Comparison of ENCODE assay signal across 27 cellular contexts in the genomic region with DNA sequence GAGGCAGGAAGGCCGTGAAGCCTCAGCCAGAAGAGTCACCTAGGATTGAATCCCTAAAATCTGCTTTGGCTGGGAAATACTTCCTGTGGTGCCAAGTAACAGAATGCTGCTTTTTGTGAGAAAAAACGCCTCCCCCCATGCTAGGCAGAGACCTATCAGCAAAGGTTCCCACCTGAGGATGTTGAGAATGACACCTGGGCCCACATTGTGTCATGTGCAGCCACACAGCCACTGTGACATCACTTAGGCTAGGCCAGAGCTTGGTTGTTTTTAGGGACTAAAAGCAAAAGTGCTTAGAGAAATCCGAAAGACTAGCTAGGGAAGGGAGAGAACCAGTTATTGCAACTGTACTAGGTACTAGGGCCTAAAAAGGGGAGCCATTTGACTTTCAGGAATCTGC. TPM values are rescaled to one million over a fixed set of nuclear protein-coding genes. Genes with fewer than 3 reads are reported as not detected.
DNase-seq lines count a peak whose midpoint lies in the region; ATAC-seq and TF ChIP-seq lines count a peak whose summit lies in the region.
"Had no signal": no experiment of that assay in that cellular context is flagged by ENCODE, and none has a peak within 500 bp of the region (broad histone marks: within the 10 kb centered on the region; RNA-seq: fewer than 3 reads in every experiment).

No MANE protein-coding gene starts in this region.

- H4K20me1 ChIP-seq in mammary epithelial cell (ENCODE audit: insufficient read depth, low read length) (no peaks in the 10 kb centered on the region), PC-9 (ENCODE audit: insufficient read depth) (no peaks in the 10 kb centered on the region; the same call in 1 of the 2 replicates)

- H3K36me3 Mint-ChIP-seq in MCF 10A (ENCODE audit: insufficient read depth, unreplicated experiment) = peaks cover 6% of the 10 kb centered on the region
- no peaks in the 10 kb centered on the region for H3K36me3 Mint-ChIP-seq in type B pancreatic cell
- peaks cover 16% of the 10 kb centered on the region for H3K36me3 Mint-ChIP-seq in activated naive CD4-positive, alpha-beta T cell treated with anti-CD3 and anti-CD28 coated beads, Interleukin-2, amount 10 ng/mL, durations not matched to agents 7 days and 5 days
- H3K36me3 Mint-ChIP-seq: CD4-positive, CD25-positive, alpha-beta regulatory T cell had no signal

- H3K9ac ChIP-seq in mammary epithelial cell (ENCODE audit: insufficient read depth, low read length) = no peak overlapping the region

- H3K4me1 Mint-ChIP-seq in MCF 10A (ENCODE audit: insufficient read depth, unreplicated experiment) = peaks cover 42% of the 10 kb centered on the region
- peaks cover 26% of the 10 kb centered on the region for H3K4me1 Mint-ChIP-seq in type B pancreatic cell (ENCODE audit: unreplicated experiment)
- peaks cover 72% of the 10 kb centered on the region for H3K4me1 Mint-ChIP-seq in activated naive CD4-positive, alpha-beta T cell treated with anti-CD3 and anti-CD28 coated beads, Interleukin-2, amount 10 ng/mL, durations not matched to agents 7 days and 5 days

- ATAC-seq in HG03025 (IDR thresholded peaks at IDR 0.05; ENCODE audit: low FRiP score, unreplicated experiment) = no peak
- ATAC-seq: Right ventricle myocardium inferior had no signal

- H3K27ac ChIP-seq in mammary epithelial cell (ENCODE audit: insufficient read depth, low read depth, low read length) (peak overlapping the region; percentile 42), PC-9 (no peak overlapping the region), epithelial cell of prostate (peak overlapping the region; percentile 95)
- H3K27ac ChIP-seq: cardiac muscle cell, sigmoid colon, thoracic aorta had no signal

- no peak overlapping the region for H3K4me3 ChIP-seq in mammary epithelial cell (replicated peaks in 1 of 3; ENCODE audit: insufficient read depth in 1 of 3, low read depth in 2 of 3, low read length in 3 of 3)
- no peak overlapping the region for H3K4me3 ChIP-seq in PC-9
- H3K4me3 ChIP-seq: cardiac muscle cell, sigmoid colon, thoracic aorta had no signal

- H3K27ac Mint-ChIP-seq in MCF 10A (ENCODE audit: low read depth, unreplicated experiment) = no peak overlapping the region
- H3K27ac Mint-ChIP-seq in type B pancreatic cell = peak overlapping the region; percentile 92
- H3K27ac Mint-ChIP-seq in activated naive CD4-positive, alpha-beta T cell treated with anti-CD3 and anti-CD28 coated beads, Interleukin-2, amount 10 ng/mL, durations not matched to agents 7 days and 5 days = no peak overlapping the region
- H3K27ac Mint-ChIP-seq: stimulated activated naive B cell treated with anti-CD40 and anti-IgM and Interleukin-4, amounts not matched to agents 10 μg/mL and 1 μg/mL and 100 μg/mL, for 72 hours had no signal

- no peaks in the 10 kb centered on the region for H3K27me3 Mint-ChIP-seq in MCF 10A (ENCODE audit: insufficient read depth, unreplicated experiment)
- no peaks in the 10 kb centered on the region for H3K27me3 Mint-ChIP-seq in type B pancreatic cell
- no peaks in the 10 kb centered on the region for H3K27me3 Mint-ChIP-seq in activated naive CD4-positive, alpha-beta T cell treated with anti-CD3 and anti-CD28 coated beads, Interleukin-2, amount 10 ng/mL, durations not matched to agents 7 days and 5 days
- H3K27me3 Mint-ChIP-seq: CD4-positive, CD25-positive, alpha-beta regulatory T cell; stimulated activated naive B cell treated with anti-CD40 and anti-IgM and Interleukin-4, amounts not matched to agents 10 μg/mL and 1 μg/mL and 100 μg/mL, for 72 hours had no signal

- WGBS in mammary epithelial cell (ENCODE audit: low coverage, missing lambda C conversion rate) = 85% methylated on average over 3 of the region's 3 CpGs

- H3K9me3 Mint-ChIP-seq in MCF 10A (ENCODE audit: unreplicated experiment) (no peaks in the 10 kb centered on the region), type B pancreatic cell (no peaks in the 10 kb centered on the region)
- no peaks in the 10 kb centered on the region for H3K9me3 Mint-ChIP-seq in activated naive CD4-positive, alpha-beta T cell treated with anti-CD3 and anti-CD28 coated beads, Interleukin-2, amount 10 ng/mL, durations not matched to agents 7 days and 5 days
- H3K9me3 Mint-ChIP-seq: CD4-positive, CD25-positive, alpha-beta regulatory T cell; nephron; stimulated activated naive B cell treated with anti-CD40 and anti-IgM and Interleukin-4, amounts not matched to agents 10 μg/mL and 1 μg/mL and 100 μg/mL, for 72 hours had no signal

- H3K79me2 ChIP-seq in mammary epithelial cell (ENCODE audit: insufficient read depth, low read length) (peaks cover 89% of the 10 kb centered on the region), PC-9 (ENCODE audit: low read depth) (peaks cover 92% of the 10 kb centered on the region)

- H2AFZ ChIP-seq in mammary epithelial cell (ENCODE audit: low read depth, low read length) (no peak overlapping the region), PC-9 (no peak overlapping the region)

- H3K27me3 ChIP-seq in mammary epithelial cell (ENCODE audit: insufficient read depth, low read length) = no peaks in the 10 kb centered on the region
- H3K27me3 ChIP-seq in PC-9 (ENCODE audit: insufficient read depth, low read depth) = no peaks in the 10 kb centered on the region
- H3K27me3 ChIP-seq: cardiac muscle cell, sigmoid colon had no signal

- BruUV-seq in mammary epithelial cell (replicated peaks; lab: Mats Ljungman, UMichigan) (no TSS peak), MCF 10A (replicated peaks; lab: Mats Ljungman, UMichigan) (no TSS peak), PC-9 (replicated peaks; lab: Mats Ljungman, UMichigan) (no TSS peak)

- in situ Hi-C loops in mammary epithelial cell (cut with MboI; ENCODE audit: low sequenced_read_pairs in 2 of 2) = no loop called here

- POLR2A ChIA-PET in MCF 10A (lab: Yijun Ruan, JAX) = interaction anchor here (0.6 kb wide), 1 partner anchor 11 kb away, joined by 4 read pairs; no protein-coding TSS in a partner anchor
- POLR2A ChIA-PET in PC-9 (lab: Charles Lee; ENCODE audit: unreplicated experiment) = no interaction called here

- H3K9me2 ChIP-seq in PC-9 (ENCODE audit: insufficient read depth) = no peaks in the 10 kb centered on the region

- H3K4me1 ChIP-seq in mammary epithelial cell (ENCODE audit: insufficient read depth, low read length) = peaks cover 67% of the 10 kb centered on the region
- peaks cover 90% of the 10 kb centered on the region for H3K4me1 ChIP-seq in PC-9 (replicated peaks; ENCODE audit: insufficient read depth)

- CTCF ChIA-PET in mammary epithelial cell (lab: Charles Lee; ENCODE audit: low non-redundant PET) = no interaction called here
- CTCF ChIA-PET in MCF 10A (lab: Yijun Ruan, JAX) = no interaction called here
- CTCF ChIA-PET in PC-9 (lab: Charles Lee) = no interaction called here
- CTCF ChIA-PET in activated naive CD4-positive, alpha-beta T cell treated with anti-CD3 and anti-CD28 coated beads, Interleukin-2, amount 10 ng/mL, durations not matched to agents 7 days and 5 days (lab: Charles Lee) = no interaction called here

- dilution Hi-C loops in mammary epithelial cell (cut with HindIII; ENCODE audit: low sequenced_read_pairs) = no loop called here

- H3F3A ChIP-seq in PC-9 (ENCODE audit: insufficient read depth, low read depth) = peaks cover 53% of the 10 kb centered on the region

- H3K9me3 ChIP-seq in mammary epithelial cell (replicated peaks; ENCODE audit: insufficient read depth, low read length) (no peaks in the 10 kb centered on the region), PC-9 (ENCODE audit: insufficient read depth, low read depth) (no peaks in the 10 kb centered on the region)
- H3K9me3 ChIP-seq: sigmoid colon, thoracic aorta had no signal

- DNase-seq in mammary epithelial cell (no peak), MCF 10A (ENCODE audit: unreplicated experiment) (no peak), PC-9 (no peak), epithelial cell of prostate (ENCODE audit: low read depth, low spot score) (no peak), type B pancreatic cell (ENCODE audit: extremely low spot score, unreplicated experiment) (no peak), midbrain (lab: John Stamatoyannopoulos, UW) (no peak)
- DNase-seq in activated naive CD4-positive, alpha-beta T cell treated with anti-CD3 and anti-CD28 coated beads, Interleukin-2, amount 10 ng/mL, durations not matched to agents 7 days and 5 days = no peak
- DNase-seq: ACHN; activated CD4-positive, alpha-beta T cell treated with anti-CD3 and anti-CD28 coated beads, Interleukin-2, amount 50 U/mL, for 1 hour; activated gamma-delta T cell treated with Interleukin-2 at 50 U/mL for 16 hours; amygdala; dermis blood vessel endothelial cell; DMS53; kidney; NCI-H1105 treated with DMSO at 0.1 percent for 48 hours; NCI-H2081 treated with DMSO at 0.1 percent for 48 hours; posterior cingulate gyrus; sigmoid colon; stimulated activated CD4-positive, alpha-beta T cell treated with anti-CD3 and anti-CD28 coated beads, Interleukin-1b, Interleukin-23, amount 100 ng/mL, for 48 hours; stimulated activated naive B cell treated with anti-CD40 and anti-IgM and Interleukin-4, amounts not matched to agents 10 μg/mL and 1 μg/mL and 100 μg/mL, for 72 hours had no signal

- H3K4me2 ChIP-seq in mammary epithelial cell (ENCODE audit: insufficient read depth, low read depth, low read length) (peak overlapping the region; percentile 15), PC-9 (0 out of 2 replicates have a peak overlapping the region, but pooled peaks have one; percentile 14)

- H3K36me3 ChIP-seq in mammary epithelial cell (ENCODE audit: insufficient read depth, low read length) (peaks cover 7% of the 10 kb centered on the region), PC-9 (ENCODE audit: low read depth) (peaks cover 5% of the 10 kb centered on the region)
- H3K36me3 ChIP-seq: cardiac muscle cell, thoracic aorta had no signal

- no peak overlapping the region for H3K4me3 Mint-ChIP-seq in MCF 10A (ENCODE audit: unreplicated experiment)
- no peak overlapping the region for H3K4me3 Mint-ChIP-seq in type B pancreatic cell
- no peak overlapping the region for H3K4me3 Mint-ChIP-seq in activated naive CD4-positive, alpha-beta T cell treated with anti-CD3 and anti-CD28 coated beads, Interleukin-2, amount 10 ng/mL, durations not matched to agents 7 days and 5 days
- H3K4me3 Mint-ChIP-seq: nephron; stimulated activated naive B cell treated with anti-CD40 and anti-IgM and Interleukin-4, amounts not matched to agents 10 μg/mL and 1 μg/mL and 100 μg/mL, for 72 hours had no signal

- intact Hi-C loops in mammary epithelial cell (cut with micrococcal nuclease) (no loop called here), MCF 10A (cut with micrococcal nuclease) (loop anchor here (10.0 kb wide), 1 partner anchor 85 kb away; no protein-coding TSS in a partner anchor), PC-9 (cut with micrococcal nuclease; ENCODE audit: unreplicated experiment) (loop anchor here (5.0 kb wide), 1 partner anchor 82 kb away; no protein-coding TSS in a partner anchor)

- TF ChIP-seq CTCF in mammary epithelial cell (conservative IDR thresholded peaks at IDR 0.05 in 1 of 2, IDR thresholded peaks at IDR 0.05 in 1 of 2; ENCODE audit: extremely low read depth in 1 of 2, insufficient read depth in 1 of 2, low read depth in 1 of 2, low read length in 2 of 2) (no peak), MCF 10A (IDR thresholded peaks at IDR 0.05; ENCODE audit: unreplicated experiment) (no peak), PC-9 (conservative IDR thresholded peaks at IDR 0.05) (no peak), type B pancreatic cell (conservative IDR thresholded peaks at IDR 0.05) (no peak)

RNA-seq across cellular contexts. Expression of gene ZDHHC3, which starts 6.2 kb away (rescaled TPM):
- 100 to 1,000 TPM in 1 of 2 donors, 10 to 100 TPM in 1; 85.7 to 106 TPM for total RNA-seq in mammary epithelial cell
- 192 TPM for polyA plus RNA-seq in mammary epithelial cell
- polyA minus RNA-seq in mammary epithelial cell = 314 TPM
- total RNA-seq in MCF 10A (2022) = 37.7 and 40.1 TPM in 2 replicates
- 107 and 118 TPM in 2 replicates for total RNA-seq in PC-9 (2021)
- 83.6 and 112 TPM in 2 replicates for total RNA-seq in type B pancreatic cell (ENCODE audit: low replicate concordance)

RNA-seq across cellular contexts. Expression of gene EXOSC7, which starts 6.3 kb away (rescaled TPM):
- 10 to 100 TPM; 34.5 to 59.8 TPM for total RNA-seq in mammary epithelial cell
- 93.4 TPM for polyA plus RNA-seq in mammary epithelial cell
- 50.0 TPM for polyA minus RNA-seq in mammary epithelial cell
- total RNA-seq in MCF 10A (2022) = 59.7 and 73.3 TPM in 2 replicates
- total RNA-seq in PC-9 (2021) = 56.2 and 58.0 TPM in 2 replicates
- total RNA-seq in type B pancreatic cell (ENCODE audit: low replicate concordance) = 45.5 and 49.7 TPM in 2 replicates

RNA-seq across cellular contexts. Expression of gene CLEC3B, which starts 56.3 kb away (rescaled TPM):
- total RNA-seq in mammary epithelial cell (under 1 TPM in 1 of 2 donors, not detected in 1; 0.33 TPM), MCF 10A (2022) (not detected in 2 replicates), PC-9 (2021) (not detected in 2 replicates), type B pancreatic cell (ENCODE audit: low replicate concordance) (0.43 and 1.2 TPM in 2 replicates)
- 0.11 TPM for polyA plus RNA-seq in mammary epithelial cell
- not detected for polyA minus RNA-seq in mammary epithelial cell
- total RNA-seq: epithelial cell of proximal tubule had no signal
